In genomic region chr6:149941583-149942460, GRCh38 we compare ENCODE assay signal across 1 cellular context.
TF ChIP-seq lines count a peak whose summit lies in the region.

A gene with protein sequence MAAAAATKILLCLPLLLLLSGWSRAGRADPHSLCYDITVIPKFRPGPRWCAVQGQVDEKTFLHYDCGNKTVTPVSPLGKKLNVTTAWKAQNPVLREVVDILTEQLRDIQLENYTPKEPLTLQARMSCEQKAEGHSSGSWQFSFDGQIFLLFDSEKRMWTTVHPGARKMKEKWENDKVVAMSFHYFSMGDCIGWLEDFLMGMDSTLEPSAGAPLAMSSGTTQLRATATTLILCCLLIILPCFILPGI (plus strand): TSS chr6:149942014. CDS start chr6:149942073, 59 bp downstream.

TF ChIP-seq in K562, 482 proteins besides CTCF, POLR2A, EP300 and RAD21 (continued from another document):
- TF ChIP-seq, protein P1, sequence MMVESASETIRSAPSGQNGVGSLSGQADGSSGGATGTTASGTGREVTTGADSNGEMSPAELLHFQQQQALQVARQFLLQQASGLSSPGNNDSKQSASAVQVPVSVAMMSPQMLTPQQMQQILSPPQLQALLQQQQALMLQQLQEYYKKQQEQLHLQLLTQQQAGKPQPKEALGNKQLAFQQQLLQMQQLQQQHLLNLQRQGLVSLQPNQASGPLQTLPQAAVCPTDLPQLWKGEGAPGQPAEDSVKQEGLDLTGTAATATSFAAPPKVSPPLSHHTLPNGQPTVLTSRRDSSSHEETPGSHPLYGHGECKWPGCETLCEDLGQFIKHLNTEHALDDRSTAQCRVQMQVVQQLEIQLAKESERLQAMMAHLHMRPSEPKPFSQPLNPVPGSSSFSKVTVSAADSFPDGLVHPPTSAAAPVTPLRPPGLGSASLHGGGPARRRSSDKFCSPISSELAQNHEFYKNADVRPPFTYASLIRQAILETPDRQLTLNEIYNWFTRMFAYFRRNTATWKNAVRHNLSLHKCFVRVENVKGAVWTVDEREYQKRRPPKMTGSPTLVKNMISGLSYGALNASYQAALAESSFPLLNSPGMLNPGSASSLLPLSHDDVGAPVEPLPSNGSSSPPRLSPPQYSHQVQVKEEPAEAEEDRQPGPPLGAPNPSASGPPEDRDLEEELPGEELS (CRISPR knock-in tag; IDR thresholded peaks at IDR 0.05; ENCODE audit: borderline replicate concordance), result no peak
- TF ChIP-seq XRCC5 (IDR thresholded peaks at IDR 0.05; ENCODE audit: low read depth, low read length) (no peak; the same call in 1 of the 2 replicates), SMARCA4 (IDR thresholded peaks at IDR 0.05) (no peak), ZNF253 (CRISPR knock-in tag; conservative IDR thresholded peaks at IDR 0.05) (no peak), EWSR1 (IDR thresholded peaks at IDR 0.05; ENCODE audit: borderline replicate concordance, low read depth, partially characterized antibody) (no peak), NCOA1 (IDR thresholded peaks at IDR 0.05; ENCODE audit: low read depth) (no peak), ESRRB (CRISPR knock-in tag; IDR thresholded peaks at IDR 0.05; ENCODE audit: borderline replicate concordance) (no peak), PCBP2 (IDR thresholded peaks at IDR 0.05; ENCODE audit: low read depth, low read length, poor library complexity, severe bottlenecking) (no peak), TEAD4 (IDR thresholded peaks at IDR 0.05; ENCODE audit: low read length) (no peak), TEAD4 (CRISPR knock-in tag; IDR thresholded peaks at IDR 0.05; ENCODE audit: borderline replicate concordance) (no peak), ZNF79 (CRISPR knock-in tag; IDR thresholded peaks at IDR 0.05; ENCODE audit: low read depth) (no peak), BHLHE40 (IDR thresholded peaks at IDR 0.05; ENCODE audit: low read length) (no peak), EHMT2 (IDR thresholded peaks at IDR 0.05) (no peak), SETDB1 (IDR thresholded peaks at IDR 0.05; ENCODE audit: low read length) (no peak), NCOR1 (IDR thresholded peaks at IDR 0.05) (no peak), TARDBP (IDR thresholded peaks at IDR 0.05) (no peak), CBFA2T2 (conservative IDR thresholded peaks at IDR 0.05) (no peak), THRAP3 (IDR thresholded peaks at IDR 0.05; ENCODE audit: borderline replicate concordance) (no peak), KLF1 (tag; IDR thresholded peaks at IDR 0.05) (no peak), STAT5B (CRISPR knock-in tag; IDR thresholded peaks at IDR 0.05) (no peak), ZNF263 (CRISPR knock-in tag; IDR thresholded peaks at IDR 0.05; ENCODE audit: borderline replicate concordance) (no peak), BCL6 (CRISPR knock-in tag; IDR thresholded peaks at IDR 0.05) (no peak), TAF7 (tag; IDR thresholded peaks at IDR 0.05) (no peak), E2F3 (CRISPR knock-in tag; IDR thresholded peaks at IDR 0.05) (no peak), ZNF609 (CRISPR knock-in tag; IDR thresholded peaks at IDR 0.05; ENCODE audit: borderline replicate concordance) (no peak), NFE2 (IDR thresholded peaks at IDR 0.05; ENCODE audit: low read depth) (no peak), SMAD1 (IDR thresholded peaks at IDR 0.05; ENCODE audit: low read depth, low read length, partially characterized antibody) (no peak), ELF2 (CRISPR knock-in tag; IDR thresholded peaks at IDR 0.05) (no peak), GTF2B (IDR thresholded peaks at IDR 0.05; ENCODE audit: extremely low read depth, insufficient read length) (no peak), MEIS2 (IDR thresholded peaks at IDR 0.05; ENCODE audit: partially characterized antibody) (peak; percentile 68), ZFP30 (CRISPR knock-in tag; IDR thresholded peaks at IDR 0.05; ENCODE audit: borderline replicate concordance) (no peak), GATAD2B (IDR thresholded peaks at IDR 0.05; ENCODE audit: borderline replicate concordance) (no peak), MAZ (CRISPR knock-in tag; conservative IDR thresholded peaks at IDR 0.05 in 1 of 2, IDR thresholded peaks at IDR 0.05 in 1 of 2) (peak; percentile 38 to 53; a peak in 3 of 4 replicates), MECOM (CRISPR knock-in tag; IDR thresholded peaks at IDR 0.05) (no peak), NFYB (IDR thresholded peaks at IDR 0.05; ENCODE audit: extremely low read depth, insufficient read length) (peak; percentile 82), ZNF134 (CRISPR knock-in tag; conservative IDR thresholded peaks at IDR 0.05) (no peak), GATAD2A (IDR thresholded peaks at IDR 0.05) (no peak), DMBX1 (CRISPR knock-in tag; IDR thresholded peaks at IDR 0.05; ENCODE audit: borderline replicate concordance) (no peak), CEBPZ (IDR thresholded peaks at IDR 0.05; ENCODE audit: borderline replicate concordance, low read depth, low read length) (no peak), ZBTB7A (IDR thresholded peaks at IDR 0.05; ENCODE audit: borderline replicate concordance, control insufficient read depth, low read depth, low read length) (no peak; the same call in 1 of the 2 replicates), SMAD3 (CRISPR knock-in tag; conservative IDR thresholded peaks at IDR 0.05) (no peak), PCBP1 (IDR thresholded peaks at IDR 0.05; ENCODE audit: low read depth, low read length, poor library complexity, severe bottlenecking) (no peak), SRSF9 (IDR thresholded peaks at IDR 0.05; ENCODE audit: borderline replicate concordance, low read depth, low read length) (no peak), NELFE (IDR thresholded peaks at IDR 0.05; ENCODE audit: insufficient read depth, insufficient read length) (no peak), ZNF174 (CRISPR knock-in tag; IDR thresholded peaks at IDR 0.05) (no peak), ZNF398 (CRISPR knock-in tag; IDR thresholded peaks at IDR 0.05) (no peak), ZNF12 (CRISPR knock-in tag; IDR thresholded peaks at IDR 0.05) (no peak), SLC30A9 (CRISPR knock-in tag; IDR thresholded peaks at IDR 0.05) (no peak)
- TF ChIP-seq, protein P2, sequence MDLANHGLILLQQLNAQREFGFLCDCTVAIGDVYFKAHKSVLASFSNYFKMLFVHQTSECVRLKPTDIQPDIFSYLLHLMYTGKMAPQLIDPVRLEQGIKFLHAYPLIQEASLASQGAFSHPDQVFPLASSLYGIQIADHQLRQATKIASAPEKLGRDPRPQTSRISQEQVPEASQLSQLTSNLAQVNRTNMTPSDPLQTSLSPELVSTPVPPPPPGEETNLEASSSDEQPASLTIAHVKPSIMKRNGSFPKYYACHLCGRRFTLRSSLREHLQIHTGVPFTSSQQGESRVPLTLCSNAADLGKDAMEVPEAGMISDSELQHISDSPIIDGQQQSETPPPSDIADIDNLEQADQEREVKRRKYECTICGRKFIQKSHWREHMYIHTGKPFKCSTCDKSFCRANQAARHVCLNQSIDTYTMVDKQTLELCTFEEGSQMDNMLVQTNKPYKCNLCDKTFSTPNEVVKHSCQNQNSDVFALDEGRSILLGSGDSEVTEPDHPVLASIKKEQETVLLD (IDR thresholded peaks at IDR 0.05), result no peak
- TF ChIP-seq, protein P3, sequence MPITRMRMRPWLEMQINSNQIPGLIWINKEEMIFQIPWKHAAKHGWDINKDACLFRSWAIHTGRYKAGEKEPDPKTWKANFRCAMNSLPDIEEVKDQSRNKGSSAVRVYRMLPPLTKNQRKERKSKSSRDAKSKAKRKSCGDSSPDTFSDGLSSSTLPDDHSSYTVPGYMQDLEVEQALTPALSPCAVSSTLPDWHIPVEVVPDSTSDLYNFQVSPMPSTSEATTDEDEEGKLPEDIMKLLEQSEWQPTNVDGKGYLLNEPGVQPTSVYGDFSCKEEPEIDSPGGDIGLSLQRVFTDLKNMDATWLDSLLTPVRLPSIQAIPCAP (CRISPR knock-in tag; IDR thresholded peaks at IDR 0.05; ENCODE audit: borderline replicate concordance), result no peak
TF ChIP-seq in K562: peak in this region for 58.
